18 cellular contexts compared by ENCODE assay signal in the genomic region with DNA sequence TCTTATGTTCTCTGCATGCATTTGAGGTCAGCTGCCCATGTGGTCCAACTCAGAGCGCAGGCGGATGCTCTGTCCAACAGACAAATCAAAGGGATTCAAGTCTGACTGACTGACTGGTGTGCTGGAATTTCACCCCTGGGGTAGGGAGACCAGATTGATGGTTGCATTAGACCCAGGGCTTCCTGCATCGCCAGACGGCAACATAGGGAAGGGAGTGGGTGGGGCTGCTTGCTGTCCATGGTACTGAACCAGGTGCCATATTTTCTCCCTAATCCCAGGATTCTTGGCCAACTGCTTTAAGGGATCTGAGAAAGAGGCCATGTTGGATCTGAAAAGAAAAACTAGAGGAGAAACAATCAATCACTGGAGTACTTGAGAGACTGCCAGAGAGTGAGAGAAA.
DNase-seq lines count a peak whose midpoint lies in the region; ATAC-seq, FAIRE-seq and TF ChIP-seq lines count a peak whose summit lies in the region.
"Had no signal": no experiment of that assay in that cellular context is flagged by ENCODE, and none has a peak within 500 bp of the region (broad histone marks: within the 10 kb centered on the region; RNA-seq: fewer than 3 reads in every experiment).

No MANE protein-coding gene starts in this region.

- H2BK5ac ChIP-seq in mesenchymal stem cell (ENCODE audit: low read depth, low read length, poor library complexity, severe bottlenecking) = no peak overlapping the region

- FAIRE-seq in HepG2 (lab: Jason Lieb, UNC) = no peak

- H3K9ac ChIP-seq in HepG2 (ENCODE audit: insufficient read depth, low read depth, low read length) = no peak overlapping the region
- H3K9ac ChIP-seq in mesenchymal stem cell (ENCODE audit: low read length) = no peak overlapping the region

- 11% methylated on average over 4 of the region's 4 CpGs for WGBS in HepG2 (ENCODE audit: low lambda C conversion rate)
- 61% methylated on average over 4 of the region's 4 CpGs for WGBS in right lobe of liver (ENCODE audit: insufficient coverage, low coverage, low lambda C conversion rate, missing lambda C conversion rate)
- WGBS in mesenchymal stem cell = 46% methylated on average over 4 of the region's 4 CpGs
- 68 to 82% (median 71%) methylated on average over 4 of the region's 4 CpGs for WGBS in stomach, 5 donors

- in situ Hi-C loops in HepG2 (cut with HindIII; ENCODE audit: extremely low pct_ligation_motif_present, low pct_unique_long_range_greater_than_20kb) = no loop called here

- TF ChIP-seq RAD21 in HepG2 (CRISPR knock-in tag; IDR thresholded peaks at IDR 0.05) = no peak

- H3K14ac ChIP-seq in mesenchymal stem cell (ENCODE audit: low read length in 2 of 2) = no peak overlapping the region

- TF ChIP-seq EP300 in HepG2 (IDR thresholded peaks at IDR 0.05; ENCODE audit: low read depth in 2 of 2, low read length in 2 of 2) (no peak), HepG2 (CRISPR knock-in tag; IDR thresholded peaks at IDR 0.05; ENCODE audit: borderline replicate concordance) (no peak), stomach (IDR thresholded peaks at IDR 0.05) (no peak)

- H4K8ac ChIP-seq in mesenchymal stem cell (ENCODE audit: low read length) = no peak overlapping the region

- H3K4me3 ChIP-seq in HepG2 (replicated peaks in 1 of 3; ENCODE audit: insufficient read depth in 1 of 3, low read depth in 2 of 3, low read length in 3 of 3) (no peak overlapping the region), right lobe of liver (no peak overlapping the region), mesenchymal stem cell (ENCODE audit: insufficient read depth in 1 of 2, low read depth in 1 of 2, low read length in 2 of 2) (no peak overlapping the region), stomach (no peak overlapping the region)
- H3K4me3 ChIP-seq: lung had no signal

- no peaks in the 10 kb centered on the region for H3K79me2 ChIP-seq in HepG2 (ENCODE audit: insufficient read depth, low read length)

- H3K9me3 ChIP-seq in HepG2 (ENCODE audit: low read length) = no peaks in the 10 kb centered on the region
- no peaks in the 10 kb centered on the region for H3K9me3 ChIP-seq in right lobe of liver
- H3K9me3 ChIP-seq in mesenchymal stem cell (ENCODE audit: control insufficient read depth, low read length) = no peaks in the 10 kb centered on the region
- no peaks in the 10 kb centered on the region for H3K9me3 ChIP-seq in stomach

- no peak overlapping the region for H2BK12ac ChIP-seq in mesenchymal stem cell (ENCODE audit: low read length in 2 of 2)

- no peak overlapping the region for H4K91ac ChIP-seq in mesenchymal stem cell (ENCODE audit: low read length)

- BruUV-seq in HepG2 (replicated peaks; lab: Mats Ljungman, UMichigan) = no TSS peak

- no peak overlapping the region for H3K4me2 ChIP-seq in HepG2 (ENCODE audit: low read depth, low read length)
- H3K4me2 ChIP-seq in mesenchymal stem cell (ENCODE audit: low read length, poor library complexity, severe bottlenecking) = no peak overlapping the region

- H3K36me3 ChIP-seq in HepG2 (replicated peaks in 1 of 2; ENCODE audit: control insufficient read depth in 1 of 2, insufficient read depth in 2 of 2, low read length in 2 of 2) = no peaks in the 10 kb centered on the region
- no peaks in the 10 kb centered on the region for H3K36me3 ChIP-seq in right lobe of liver
- peaks cover 0 to 73% of the 10 kb centered on the region in 2 experiments for H3K36me3 ChIP-seq in mesenchymal stem cell (ENCODE audit: control insufficient read depth in 1 of 2, insufficient read depth in 2 of 2, low read depth in 1 of 2, low read length in 2 of 2)
- H3K36me3 ChIP-seq in stomach = peaks cover 6 to 73% (median 73%) of the 10 kb centered on the region in 4 donors

- CTCF ChIA-PET in HepG2 (lab: Yijun Ruan, JAX; ENCODE audit: low intra/inter-chr PET ratio, low total read pairs) = no interaction called here

- no peaks in the 10 kb centered on the region for H3K4me1 ChIP-seq in HepG2 (ENCODE audit: insufficient read depth, low read length)
- no peaks in the 10 kb centered on the region for H3K4me1 ChIP-seq in right lobe of liver
- no peaks in the 10 kb centered on the region for H3K4me1 ChIP-seq in mesenchymal stem cell (ENCODE audit: control insufficient read depth, insufficient read depth, low read depth, low read length)
- H3K4me1 ChIP-seq in stomach = no peaks in the 10 kb centered on the region

- H3K79me1 ChIP-seq in mesenchymal stem cell (replicated peaks; ENCODE audit: low read length, poor library complexity, severe bottlenecking) = no peaks in the 10 kb centered on the region

- POLR2A ChIA-PET in HepG2 (lab: Yijun Ruan, JAX) = no interaction called here

- no peak overlapping the region for H2AFZ ChIP-seq in HepG2 (ENCODE audit: low read length)
- no peak overlapping the region for H2AFZ ChIP-seq in mesenchymal stem cell (ENCODE audit: low read depth, low read length)

- H2BK120ac ChIP-seq in mesenchymal stem cell (ENCODE audit: low read depth, low read length) = no peak overlapping the region

- no peak for TF ChIP-seq CTCF in HepG2 (CRISPR knock-in tag; IDR thresholded peaks at IDR 0.05)
- no peak for TF ChIP-seq CTCF in right lobe of liver (IDR thresholded peaks at IDR 0.05)
- TF ChIP-seq CTCF in stomach (IDR thresholded peaks at IDR 0.05) = no peak

- TF ChIP-seq POLR2A in HepG2 (IDR thresholded peaks at IDR 0.05; ENCODE audit: insufficient read depth in 1 of 2, low read depth in 2 of 2, low read length in 2 of 2) = no peak
- TF ChIP-seq POLR2A in right lobe of liver (IDR thresholded peaks at IDR 0.05) = no peak
- no peak for TF ChIP-seq POLR2A in stomach (IDR thresholded peaks at IDR 0.05)

- ATAC-seq in HepG2 = no peak
- no peak for ATAC-seq in right lobe of liver
- ATAC-seq in HG02571 (IDR thresholded peaks at IDR 0.05; ENCODE audit: unreplicated experiment) = no peak
- ATAC-seq: activated CD8-positive, alpha-beta memory T cell treated with anti-CD3 and anti-CD28 coated beads, Interleukin-2, amount 10 ng/mL, durations not matched to agents 7 days and 5 days; naive thymus-derived CD4-positive, alpha-beta T cell; Right ventricle myocardium inferior; T-helper 17 cell had no signal

- no peaks in the 10 kb centered on the region for H3K27me3 ChIP-seq in HepG2 (ENCODE audit: control insufficient read depth in 1 of 2, insufficient read depth in 2 of 2, low read length in 2 of 2)
- no peaks in the 10 kb centered on the region for H3K27me3 ChIP-seq in right lobe of liver
- no peaks in the 10 kb centered on the region for H3K27me3 ChIP-seq in mesenchymal stem cell (ENCODE audit: control insufficient read depth in 1 of 2, insufficient read depth in 1 of 2, low read length in 2 of 2)
- H3K27me3 ChIP-seq in stomach = no peaks in the 10 kb centered on the region

- no peak overlapping the region for H2BK15ac ChIP-seq in mesenchymal stem cell (ENCODE audit: low read depth, poor library complexity, severe bottlenecking)

- H2AK5ac ChIP-seq in mesenchymal stem cell (ENCODE audit: low read length, severe bottlenecking) = no peak overlapping the region

- H4K20me1 ChIP-seq in HepG2 (ENCODE audit: insufficient read depth, low read length) = no peaks in the 10 kb centered on the region

- H3K23ac ChIP-seq in mesenchymal stem cell (ENCODE audit: low read length in 2 of 2) = no peak overlapping the region

- H3K27ac ChIP-seq in HepG2 (ENCODE audit: extremely low read length, insufficient read depth, low read length) (no peak overlapping the region), right lobe of liver (no peak overlapping the region), mesenchymal stem cell (ENCODE audit: low read length, poor library complexity, severe bottlenecking) (no peak overlapping the region), stomach (no peak overlapping the region)

- no peak overlapping the region for H3K4ac ChIP-seq in mesenchymal stem cell (ENCODE audit: low read depth in 1 of 2, low read length in 2 of 2)

- no peak for DNase-seq in HepG2 (ENCODE audit: low spot score)
- DNase-seq in right lobe of liver = no peak
- peak; percentile 3 for DNase-seq in foreskin melanocyte
- DNase-seq in NCI-H2196 (lab: John Stamatoyannopoulos, UW; ENCODE audit: unreplicated experiment) = no peak
- DNase-seq in mesenchymal stem cell = no peak
- no peak for DNase-seq in stomach
- DNase-seq: activated CD4-positive, CD25-positive, alpha-beta regulatory T cell treated with anti-CD3 and anti-CD28 coated beads, Interleukin-2, amount 50 U/mL, for 72 hours; activated CD8-positive, alpha-beta memory T cell treated with anti-CD3 and anti-CD28 coated beads, Interleukin-2, amount 10 ng/mL, durations not matched to agents 7 days and 5 days; activated gamma-delta T cell treated with Interleukin-2 at 50 U/mL for 16 hours; CD4-positive, alpha-beta T cell; naive thymus-derived CD4-positive, alpha-beta T cell; NCI-H2171; stimulated activated naive CD4-positive, alpha-beta T cell; T-helper 17 cell had no signal

- intact Hi-C loops in HepG2 (cut with micrococcal nuclease; ENCODE audit: unreplicated experiment) (no loop called here), right lobe of liver (cut with DNase I) (no loop called here), stomach (cut with DNase I; ENCODE audit: low total_unique reads) (no loop called here)

- no peak overlapping the region for H3K18ac ChIP-seq in mesenchymal stem cell (ENCODE audit: low read depth in 1 of 2, low read length in 2 of 2)

TF ChIP-seq in HepG2, 621 proteins besides CTCF, POLR2A, EP300 and RAD21 (continues in another document):
- TF ChIP-seq PRMT3 (CRISPR knock-in tag; IDR thresholded peaks at IDR 0.05; ENCODE audit: borderline replicate concordance, low read depth) (no peak), SIN3B (IDR thresholded peaks at IDR 0.05; ENCODE audit: low read length) (no peak), ATAD3A (CRISPR knock-in tag; IDR thresholded peaks at IDR 0.05) (no peak)

TF ChIP-seq in PFSK-1, 5 proteins besides CTCF, POLR2A, EP300 and RAD21 (continues in another document):
- TF ChIP-seq POLR2AphosphoS5 (IDR thresholded peaks at IDR 0.05; ENCODE audit: low read depth, low read length) = no peak
